25 cellular contexts compared by ENCODE assay signal in genomic region chr17:46874906-46875305, GRCh38. TPM values are rescaled to one million over a fixed set of nuclear protein-coding genes. Genes with fewer than 3 reads are reported as not detected.
DNase-seq lines count a peak whose midpoint lies in the region; ATAC-seq and TF ChIP-seq lines count a peak whose summit lies in the region.
"Had no signal": no experiment of that assay in that cellular context is flagged by ENCODE, and none has a peak within 500 bp of the region (broad histone marks: within the 10 kb centered on the region; RNA-seq: fewer than 3 reads in every experiment).

No MANE protein-coding gene starts in this region.

- ATAC-seq in right cardiac atrium (no peak), Right ventricle myocardium inferior (no peak)
- ATAC-seq: SK-N-SH treated with all-trans-retinoic acid at 6 μM for 48 hours had no signal

- H3K27me3 Mint-ChIP-seq in dendritic cell treated with granulocyte-macrophage colony-stimulating factor and Interleukin-4, amounts not matched to agents 40 ng/mL and 50 ng/mL, for 4 days = peaks cover 3% of the 10 kb centered on the region
- H3K27me3 Mint-ChIP-seq in type B pancreatic cell = peaks cover 6% of the 10 kb centered on the region

- no peaks in the 10 kb centered on the region for H3K9me3 Mint-ChIP-seq in dendritic cell treated with granulocyte-macrophage colony-stimulating factor and Interleukin-4, amounts not matched to agents 40 ng/mL and 50 ng/mL, for 4 days
- H3K9me3 Mint-ChIP-seq in type B pancreatic cell = no peaks in the 10 kb centered on the region
- H3K9me3 Mint-ChIP-seq: IgD-negative memory B cell had no signal

- intact Hi-C loops in right cardiac atrium (cut with DNase I) (no loop called here), Right ventricle myocardium inferior (cut with DNase I) (no loop called here)
- intact Hi-C loops in dendritic cell treated with granulocyte-macrophage colony-stimulating factor and Interleukin-4, amounts not matched to agents 40 ng/mL and 50 ng/mL, for 4 days (cut with micrococcal nuclease) = no loop called here

- TF ChIP-seq CTCF in OCI-LY1 (IDR thresholded peaks at IDR 0.05; ENCODE audit: low read length) = peak; percentile 9; the same call in 1 of the 2 replicates
- no peak for TF ChIP-seq CTCF in type B pancreatic cell (conservative IDR thresholded peaks at IDR 0.05)
- no peak for TF ChIP-seq CTCF in GM20000 (IDR thresholded peaks at IDR 0.05; ENCODE audit: extremely low read depth, missing control alignments)

- no peaks in the 10 kb centered on the region for H3K9me3 ChIP-seq in right cardiac atrium (ENCODE audit: control insufficient read depth, low read length)
- no peaks in the 10 kb centered on the region for H3K9me3 ChIP-seq in OCI-LY1 (ENCODE audit: low read length)
- H3K9me3 ChIP-seq: MG63 had no signal

- peaks cover 59% of the 10 kb centered on the region for H3K4me1 Mint-ChIP-seq in dendritic cell treated with granulocyte-macrophage colony-stimulating factor and Interleukin-4, amounts not matched to agents 40 ng/mL and 50 ng/mL, for 4 days (ENCODE audit: low read depth)
- no peaks in the 10 kb centered on the region for H3K4me1 Mint-ChIP-seq in type B pancreatic cell (ENCODE audit: unreplicated experiment)

- H3K4me3 ChIP-seq in right cardiac atrium (ENCODE audit: low read length) = no peak overlapping the region
- H3K4me3 ChIP-seq in OCI-LY1 (ENCODE audit: low read depth, low read length, poor library complexity, severe bottlenecking) = no peak overlapping the region
- H3K4me3 ChIP-seq: MG63 had no signal

- H3K27ac ChIP-seq in right cardiac atrium (ENCODE audit: low read length) = no peak overlapping the region
- no peak overlapping the region for H3K27ac ChIP-seq in OCI-LY1 (ENCODE audit: low read depth, low read length, poor library complexity, severe bottlenecking)
- H3K27ac ChIP-seq: C4-2B, HL-60 had no signal

- H3K4me3 Mint-ChIP-seq in dendritic cell treated with granulocyte-macrophage colony-stimulating factor and Interleukin-4, amounts not matched to agents 40 ng/mL and 50 ng/mL, for 4 days = no peak overlapping the region
- H3K4me3 Mint-ChIP-seq in type B pancreatic cell = no peak overlapping the region
- H3K4me3 Mint-ChIP-seq: IgD-negative memory B cell had no signal

- no peaks in the 10 kb centered on the region for H3K36me3 Mint-ChIP-seq in dendritic cell treated with granulocyte-macrophage colony-stimulating factor and Interleukin-4, amounts not matched to agents 40 ng/mL and 50 ng/mL, for 4 days (ENCODE audit: low read depth)
- H3K36me3 Mint-ChIP-seq in type B pancreatic cell = no peaks in the 10 kb centered on the region
- H3K36me3 Mint-ChIP-seq: IgD-negative memory B cell had no signal

- no peaks in the 10 kb centered on the region for H3F3A ChIP-seq in OCI-LY1 (ENCODE audit: insufficient read depth, low read length)

- H3K79me2 ChIP-seq in OCI-LY1 (ENCODE audit: insufficient read depth, low read length) = no peaks in the 10 kb centered on the region

- H3K36me3 ChIP-seq in OCI-LY1 (ENCODE audit: insufficient read depth, low read length) = no peaks in the 10 kb centered on the region
- H3K36me3 ChIP-seq: MG63 had no signal

- DNase-seq in right cardiac atrium (peak in 2 of 3 donors; percentile 58 to 69), Right ventricle myocardium inferior (ENCODE audit: missing footprints) (no peak), type B pancreatic cell (ENCODE audit: extremely low spot score, unreplicated experiment) (no peak), NCI-H2227 (lab: John Stamatoyannopoulos, UW; ENCODE audit: unreplicated experiment) (no peak), GM20000 (ENCODE audit: low spot score) (no peak)
- DNase-seq: DMS79 treated with DMSO at 0.1 percent for 48 hours; HCEC 1CT; Karpas-422; MG63; NCI-H187 treated with DMSO at 0.1 percent for 48 hours; NCI-H2171 treated with DMSO at 0.1 percent for 48 hours; NCI-H446 treated with DMSO at 0.1 percent for 48 hours; NCI-H748 treated with DMSO at 0.1 percent for 48 hours; NK-92 treated with Interleukin-12 subunit alpha and Interleukin-12 subunit beta, amount 100 ng/mL, for 24 hours; SIG-M5; T-helper 1 cell had no signal

- H2AFZ ChIP-seq in OCI-LY1 (ENCODE audit: low read length) = no peak overlapping the region

- no peaks in the 10 kb centered on the region for H3K9me2 ChIP-seq in OCI-LY1 (ENCODE audit: low read depth, low read length)

- no peak overlapping the region; the same call in 1 of the 2 replicates for H3K4me2 ChIP-seq in OCI-LY1 (ENCODE audit: low read length)

- no peak overlapping the region for H3K9ac ChIP-seq in OCI-LY1 (ENCODE audit: low read length)

- H4K20me1 ChIP-seq in OCI-LY1 (ENCODE audit: insufficient read depth, low read length) = no peaks in the 10 kb centered on the region

- WGBS in right cardiac atrium = 85% methylated on average over 16 of the region's 16 CpGs

- no peaks in the 10 kb centered on the region for H3K27me3 ChIP-seq in right cardiac atrium (ENCODE audit: control insufficient read depth, insufficient read depth)
- no peaks in the 10 kb centered on the region for H3K27me3 ChIP-seq in OCI-LY1 (ENCODE audit: insufficient read depth, low read length)
- H3K27me3 ChIP-seq: MG63 had no signal

- H3K4me1 ChIP-seq in right cardiac atrium (ENCODE audit: control insufficient read depth, insufficient read depth, low read length) = no peaks in the 10 kb centered on the region
- H3K4me1 ChIP-seq in OCI-LY1 (ENCODE audit: insufficient read depth, low read length, severe bottlenecking) = no peaks in the 10 kb centered on the region

- peak overlapping the region; percentile 90 for H3K27ac Mint-ChIP-seq in dendritic cell treated with granulocyte-macrophage colony-stimulating factor and Interleukin-4, amounts not matched to agents 40 ng/mL and 50 ng/mL, for 4 days
- no peak overlapping the region for H3K27ac Mint-ChIP-seq in type B pancreatic cell

RNA-seq across cellular contexts. Expression of gene WNT9B, which starts 23.5 kb away (rescaled TPM):
- 10 to 100 TPM in 1 of 4 donors, 1 to 10 TPM in 3; 2.4 to 20.7 (median 3.4) TPM for total RNA-seq in right cardiac atrium
- 0.61 TPM for polyA plus RNA-seq in right cardiac atrium
- not detected for total RNA-seq in Right ventricle myocardium inferior
- 0.89 and 1.2 TPM in 2 replicates for total RNA-seq in type B pancreatic cell (ENCODE audit: low replicate concordance)
- total RNA-seq: HT1080, OCI-LY7, RPMI7951 had no signal
- polyA plus RNA-seq: IgD-negative memory B cell had no signal

RNA-seq across cellular contexts. Expression of gene GOSR2, which starts 48.1 kb away (rescaled TPM):
- total RNA-seq in right cardiac atrium = 10 to 100 TPM; 46.6 to 69.8 (median 48.6) TPM
- polyA plus RNA-seq in right cardiac atrium = 29.1 TPM
- total RNA-seq in Right ventricle myocardium inferior = 35.2 TPM
- 60.2 and 63.4 TPM in 2 replicates for total RNA-seq in type B pancreatic cell (ENCODE audit: low replicate concordance)

RNA-seq across cellular contexts. Expression of gene WNT3, which starts 56.4 kb away (rescaled TPM):
- total RNA-seq in right cardiac atrium (1 to 10 TPM in 3 of 4 donors, under 1 TPM in 1; 0.79 to 2.5 (median 1.5) TPM), Right ventricle myocardium inferior (1.0 TPM), type B pancreatic cell (ENCODE audit: low replicate concordance) (14.1 and 47.7 TPM in 2 replicates)
- 1.0 TPM for polyA plus RNA-seq in right cardiac atrium

Comparison
In these comparisons a context has a peak if more than half of its experiments do, and no peak if none do; other contexts are left out.
1. DNase-seq: peak in right cardiac atrium (2 of 3); none in Right ventricle myocardium inferior (single experiment), type B pancreatic cell (single experiment), NCI-H2227 (single experiment) and GM20000 (single experiment).